Comparison of ENCODE assay signal across 15 cellular contexts in the genomic region with DNA sequence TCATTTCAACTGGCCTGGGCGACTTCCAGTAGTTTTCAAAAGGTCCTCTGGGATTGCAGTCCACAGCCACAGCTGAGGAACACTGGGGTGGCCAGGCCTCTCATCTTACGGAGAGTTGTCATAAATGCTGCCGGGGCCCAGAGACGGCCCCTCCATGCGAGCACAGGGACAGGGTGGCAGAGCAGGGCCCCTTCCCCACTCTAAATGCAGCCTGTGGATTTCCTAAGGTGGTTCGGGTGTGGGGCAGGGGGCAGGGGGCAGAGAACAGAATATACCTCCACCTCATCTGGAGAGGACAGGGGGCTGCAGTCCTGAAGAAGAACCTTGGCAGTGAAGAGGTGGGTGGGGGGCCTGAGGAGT.
DNase-seq lines count a peak whose midpoint lies in the region; ATAC-seq and TF ChIP-seq lines count a peak whose summit lies in the region.
"Had no signal": no experiment of that assay in that cellular context is flagged by ENCODE, and none has a peak within 500 bp of the region (broad histone marks: within the 10 kb centered on the region; RNA-seq: fewer than 3 reads in every experiment).

No MANE protein-coding gene starts in this region.

- TF ChIP-seq CTCF in chondrocyte (IDR thresholded peaks at IDR 0.05) (no peak), osteocyte (IDR thresholded peaks at IDR 0.05) (no peak)

- no peak overlapping the region for H3K4me3 Mint-ChIP-seq in chondrocyte (ENCODE audit: unreplicated experiment)
- H3K4me3 Mint-ChIP-seq in osteocyte (ENCODE audit: unreplicated experiment) = no peak overlapping the region
- H3K4me3 Mint-ChIP-seq: CD4-positive, alpha-beta memory T cell; GM23338; H9 had no signal

- H3K27me3 Mint-ChIP-seq in chondrocyte (ENCODE audit: low read depth) = peaks cover 12% of the 10 kb centered on the region
- H3K27me3 Mint-ChIP-seq in osteocyte (ENCODE audit: unreplicated experiment) = no peaks in the 10 kb centered on the region

- H3K9me3 Mint-ChIP-seq in chondrocyte (ENCODE audit: low read depth) (peaks cover 11% of the 10 kb centered on the region), osteocyte (ENCODE audit: unreplicated experiment) (peaks cover 5% of the 10 kb centered on the region)

- DNase-seq in chondrocyte (ENCODE audit: low spot score) = peak; percentile 54
- DNase-seq in left lobe of liver (ENCODE audit: low spot score) = peak; percentile 33
- DNase-seq in osteocyte (ENCODE audit: extremely low spot score, unreplicated experiment) = peak; percentile 81
- no peak for DNase-seq in activated CD4-positive, alpha-beta T cell treated with anti-CD3 and anti-CD28 coated beads, Interleukin-2, amount 50 U/mL, for 1 hour
- no peak for DNase-seq in SKM-1 (lab: John Stamatoyannopoulos, UW; ENCODE audit: unreplicated experiment)
- DNase-seq in NCI-H146 treated with DMSO at 0.1 percent for 48 hours (lab: John Stamatoyannopoulos, UW; ENCODE audit: unreplicated experiment) = no peak
- DNase-seq: Calu3; CD4-positive, alpha-beta memory T cell; COR-L47; DMS53; DMS79 treated with DMSO at 0.1 percent for 48 hours; GF-D8; H9 had no signal

- H3K4me1 Mint-ChIP-seq in chondrocyte (ENCODE audit: low read depth) (no peaks in the 10 kb centered on the region), osteocyte (ENCODE audit: unreplicated experiment) (no peaks in the 10 kb centered on the region)
- H3K4me1 Mint-ChIP-seq: CD4-positive, alpha-beta memory T cell; GM23338; H9 had no signal

- H3K27ac Mint-ChIP-seq in chondrocyte (ENCODE audit: unreplicated experiment) (no peak overlapping the region), osteocyte (ENCODE audit: unreplicated experiment) (no peak overlapping the region)
- H3K27ac Mint-ChIP-seq: CD4-positive, alpha-beta memory T cell; GM23338 had no signal

- peaks cover 1% of the 10 kb centered on the region for H3K36me3 Mint-ChIP-seq in chondrocyte (ENCODE audit: low read depth)
- H3K36me3 Mint-ChIP-seq in osteocyte (ENCODE audit: unreplicated experiment) = no peaks in the 10 kb centered on the region

- ATAC-seq in left lobe of liver = no peak
- ATAC-seq: GM23338, HCT116 had no signal

Comparison
In these comparisons a context has a peak if more than half of its experiments do, and no peak if none do; other contexts are left out.
1. DNase-seq: peak in chondrocyte (single experiment), left lobe of liver (single experiment) and osteocyte (single experiment); none in activated CD4-positive, alpha-beta T cell treated with anti-CD3 and anti-CD28 coated beads, Interleukin-2, amount 50 U/mL, for 1 hour (single experiment), SKM-1 (single experiment) and NCI-H146 treated with DMSO at 0.1 percent for 48 hours (single experiment).